Comparison of ENCODE assay signal across 1 cellular context in genomic region chr1:246147471-246148461, GRCh38.
TF ChIP-seq lines count a peak whose summit lies in the region.

No MANE protein-coding gene starts in this region.

TF ChIP-seq in WTC11, 78 proteins besides CTCF, POLR2A, EP300 and RAD21 (continued from another document):
- no peak for TF ChIP-seq MXD4 (CRISPR knock-in tag; IDR thresholded peaks at IDR 0.05; ENCODE audit: borderline replicate concordance)
- TF ChIP-seq, protein P1, sequence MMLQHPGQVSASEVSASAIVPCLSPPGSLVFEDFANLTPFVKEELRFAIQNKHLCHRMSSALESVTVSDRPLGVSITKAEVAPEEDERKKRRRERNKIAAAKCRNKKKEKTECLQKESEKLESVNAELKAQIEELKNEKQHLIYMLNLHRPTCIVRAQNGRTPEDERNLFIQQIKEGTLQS (CRISPR knock-in tag; conservative IDR thresholded peaks at IDR 0.05): no peak
- TF ChIP-seq RELA (CRISPR knock-in tag; IDR thresholded peaks at IDR 0.05; ENCODE audit: borderline replicate concordance): no peak
- TF ChIP-seq GTF2I (CRISPR knock-in tag; conservative IDR thresholded peaks at IDR 0.05): no peak
- no peak for TF ChIP-seq SP1 (CRISPR knock-in tag; conservative IDR thresholded peaks at IDR 0.05)
- TF ChIP-seq ZNF423 (CRISPR knock-in tag; IDR thresholded peaks at IDR 0.05): no peak
- TF ChIP-seq, protein P2, sequence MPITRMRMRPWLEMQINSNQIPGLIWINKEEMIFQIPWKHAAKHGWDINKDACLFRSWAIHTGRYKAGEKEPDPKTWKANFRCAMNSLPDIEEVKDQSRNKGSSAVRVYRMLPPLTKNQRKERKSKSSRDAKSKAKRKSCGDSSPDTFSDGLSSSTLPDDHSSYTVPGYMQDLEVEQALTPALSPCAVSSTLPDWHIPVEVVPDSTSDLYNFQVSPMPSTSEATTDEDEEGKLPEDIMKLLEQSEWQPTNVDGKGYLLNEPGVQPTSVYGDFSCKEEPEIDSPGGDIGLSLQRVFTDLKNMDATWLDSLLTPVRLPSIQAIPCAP (CRISPR knock-in tag; IDR thresholded peaks at IDR 0.05): no peak
